15 cellular contexts compared by ENCODE assay signal in genomic region chr11:113554531-113554930, GRCh38.
DNase-seq lines count a peak whose midpoint lies in the region; ATAC-seq and TF ChIP-seq lines count a peak whose summit lies in the region.
"Had no signal": no experiment of that assay in that cellular context is flagged by ENCODE, and none has a peak within 500 bp of the region (broad histone marks: within the 10 kb centered on the region; RNA-seq: fewer than 3 reads in every experiment).

No MANE protein-coding gene starts in this region.

- CTCF ChIA-PET in WTC11 (lab: Charles Lee): interaction anchor here (1.0 to 3.0 kb wide), 10 partner anchors 8 to 219 kb away, joined by 3 to 40 read pairs (median 6); partner anchors contain the start of gene ZW10

- peak; percentile 39 for ATAC-seq in GM18867 (IDR thresholded peaks at IDR 0.05; ENCODE audit: unreplicated experiment)
- ATAC-seq in WTC11: no peak
- no peak for ATAC-seq in HG03025 (IDR thresholded peaks at IDR 0.05; ENCODE audit: low FRiP score, unreplicated experiment)
- no peak for ATAC-seq in GM18909 (IDR thresholded peaks at IDR 0.05; ENCODE audit: poor library complexity, unreplicated experiment)

- H3K9me3 Mint-ChIP-seq in WTC11 (no peaks in the 10 kb centered on the region), osteocyte (ENCODE audit: unreplicated experiment) (no peaks in the 10 kb centered on the region)

- H3K27ac Mint-ChIP-seq in WTC11: peak overlapping the region; percentile 57; the same call in 1 of the 2 replicates
- peak overlapping the region; percentile 34 for H3K27ac Mint-ChIP-seq in osteocyte (ENCODE audit: unreplicated experiment)
- H3K27ac Mint-ChIP-seq: HFFc6 had no signal

- H3K4me1 Mint-ChIP-seq in WTC11 (peaks cover 54% of the 10 kb centered on the region), osteocyte (ENCODE audit: unreplicated experiment) (peaks cover 45% of the 10 kb centered on the region)

- H3K27ac ChIP-seq in coronary artery: no peak overlapping the region
- H3K27ac ChIP-seq: adrenal gland, parathyroid adenoma, tibial artery had no signal

- no peak for TF ChIP-seq CTCF in WTC11 (IDR thresholded peaks at IDR 0.05)
- TF ChIP-seq CTCF in osteocyte (IDR thresholded peaks at IDR 0.05): no peak
- no peak for TF ChIP-seq CTCF in coronary artery (IDR thresholded peaks at IDR 0.05)

- no peaks in the 10 kb centered on the region for H3K36me3 Mint-ChIP-seq in WTC11
- H3K36me3 Mint-ChIP-seq in osteocyte (ENCODE audit: unreplicated experiment): no peaks in the 10 kb centered on the region

- DNase-seq in NCI-H2171 treated with DMSO at 0.1 percent for 48 hours (lab: John Stamatoyannopoulos, UW) (peak; percentile 78), WTC11 (ENCODE audit: low spot score) (no peak), osteocyte (ENCODE audit: extremely low spot score, unreplicated experiment) (no peak), coronary artery (ENCODE audit: low spot score) (no peak), SHP77 treated with DMSO at 0.1 percent for 48 hours (lab: John Stamatoyannopoulos, UW) (no peak)
- DNase-seq: activated CD8-positive, alpha-beta memory T cell treated with anti-CD3 and anti-CD28 coated beads for 24 hours; adrenal gland; foreskin fibroblast; HFFc6; tibial artery had no signal

- H3K4me3 Mint-ChIP-seq in WTC11 (no peak overlapping the region), osteocyte (ENCODE audit: unreplicated experiment) (no peak overlapping the region)
- H3K4me3 Mint-ChIP-seq: HFFc6 had no signal

- POLR2A ChIA-PET in WTC11 (lab: Charles Lee): no interaction called here

- no peaks in the 10 kb centered on the region for H3K27me3 Mint-ChIP-seq in WTC11 (ENCODE audit: low read depth)
- H3K27me3 Mint-ChIP-seq in osteocyte (ENCODE audit: unreplicated experiment): no peaks in the 10 kb centered on the region

- H3K4me3 ChIP-seq in coronary artery: no peak overlapping the region
- H3K4me3 ChIP-seq: adrenal gland, skin epidermis, tibial artery had no signal

TF ChIP-seq in WTC11, 78 proteins besides CTCF, POLR2A, EP300 and RAD21:
- TF ChIP-seq SOX15 (CRISPR knock-in tag; IDR thresholded peaks at IDR 0.05) (no peak), ZNF232 (CRISPR knock-in tag; IDR thresholded peaks at IDR 0.05) (no peak)
